ENCODE assay signal across 26 cellular contexts in genomic region chr14:75015496-75015895, GRCh38. TPM values are rescaled to one million over a fixed set of nuclear protein-coding genes. Genes with fewer than 3 reads are reported as not detected.
"Had no signal": no experiment of that assay in that cellular context is flagged by ENCODE, and none has a peak within 500 bp of the region (broad histone marks: within the 10 kb centered on the region; RNA-seq: fewer than 3 reads in every experiment).

No MANE protein-coding gene starts in this region.

- H3K27ac ChIP-seq: Peyer's patch, SJCRH30 had no signal

- H3K27me3 ChIP-seq: MG63, Peyer's patch, SJCRH30 had no signal

- H3K4me1 ChIP-seq: Peyer's patch had no signal

- H3K4me3 ChIP-seq: MG63, Peyer's patch, SJCRH30 had no signal

- ATAC-seq: HepG2, PC-3, Right ventricle myocardium inferior had no signal

- DNase-seq: IMR-90, Karpas-422, KG1, MG63, NCI-H1092, NCI-H1105 treated with DMSO at 0.1 percent for 48 hours, NCI-H1436, NCI-H187, NCI-H2029, NCI-H2081 treated with DMSO at 0.1 percent for 48 hours, NCI-H2171, NCI-H226, NCI-H446, NCI-H510A, NCI-H524 treated with DMSO at 0.1 percent for 48 hours, NCI-H69, NCI-H774, PC-3, Peyer's patch, SHP77 treated with DMSO at 0.1 percent for 48 hours, SJCRH30, SK-N-SH, SW 1271 had no signal

- H3K9me3 ChIP-seq: MG63, Peyer's patch, SJCRH30, SK-N-SH had no signal

RNA-seq across cellular contexts. Expression of gene ZC2HC1C, which starts 53.9 kb away (rescaled TPM):
- total RNA-seq: HT1080, SJCRH30 had no signal
